33 cellular contexts compared by ENCODE assay signal in the genomic region with DNA sequence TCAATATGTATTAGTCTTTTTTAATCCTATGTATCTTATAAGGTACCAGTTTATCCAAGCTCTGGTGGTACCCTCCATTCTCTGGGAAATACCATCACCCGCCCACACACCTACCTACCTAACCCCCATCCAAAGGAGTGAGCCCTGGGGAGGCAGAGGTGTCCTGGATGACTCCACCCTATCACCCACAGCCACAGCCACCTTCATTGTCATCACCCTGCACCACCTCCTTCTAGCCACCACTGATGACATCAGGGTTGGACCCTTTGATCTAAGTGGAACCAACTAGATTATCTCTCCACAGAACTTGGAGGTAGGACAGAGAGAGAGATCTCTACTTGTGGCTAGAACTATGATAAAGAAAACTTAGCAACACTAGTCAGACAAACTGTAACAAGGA.
A peak's percentile ranks its signal among the peaks of the same experiment; 100 is the strongest.
DNase-seq lines count a peak whose midpoint lies in the region; ATAC-seq, FAIRE-seq and TF ChIP-seq lines count a peak whose summit lies in the region.
"Had no signal": no experiment of that assay in that cellular context is flagged by ENCODE, and none has a peak within 500 bp of the region (broad histone marks: within the 10 kb centered on the region; RNA-seq: fewer than 3 reads in every experiment).

No MANE protein-coding gene starts in this region.

- H3K27ac ChIP-seq in A549 (peak overlapping the region; percentile 89 to 94), RWPE2 (ENCODE audit: poor library complexity, severe bottlenecking) (peak overlapping the region; percentile 59), endodermal cell (ENCODE audit: low read depth, low read length) (no peak overlapping the region)
- H3K27ac ChIP-seq: ascending aorta, gastroesophageal sphincter, prostate gland, thoracic aorta, uterus had no signal

- no peak for TF ChIP-seq POLR2A in A549 (IDR thresholded peaks at IDR 0.05; ENCODE audit: low read length)

- CTCF ChIA-PET in A549 (lab: Yijun Ruan, JAX): interaction anchor here (1.1 to 1.5 kb wide), 3 partner anchors 31 to 83 kb away, joined by 3 to 6 read pairs (median 3); no protein-coding TSS in a partner anchor

- H3K4me1 Mint-ChIP-seq in endodermal cell: peaks cover 34% of the 10 kb centered on the region
- H3K4me1 Mint-ChIP-seq: B cell; CD4-positive, alpha-beta memory T cell; central memory CD8-positive, alpha-beta T cell had no signal

- ATAC-seq in A549: peak; percentile 77 to 88
- no peak for ATAC-seq in RWPE2 (ENCODE audit: low read depth)
- ATAC-seq in GM19397 (IDR thresholded peaks at IDR 0.05; ENCODE audit: unreplicated experiment): no peak
- ATAC-seq in HG02938 (IDR thresholded peaks at IDR 0.05; ENCODE audit: unreplicated experiment): no peak
- ATAC-seq: activated CD4-positive, CD25-positive, alpha-beta regulatory T cell treated with anti-CD3 and anti-CD28 coated beads, Interleukin-2, amount 50 U/mL, for 24 hours; activated naive CD4-positive, alpha-beta T cell treated with anti-CD3 and anti-CD28 coated beads, Interleukin-2, amount 50 U/mL, for 72 hours; gastroesophageal sphincter; mucosa of descending colon; sciatic nerve had no signal

- no peak overlapping the region for H3K9ac ChIP-seq in endodermal cell (ENCODE audit: extremely low read depth, low read length, poor library complexity, severe bottlenecking)

- no peak for FAIRE-seq in A549 (lab: Jason Lieb, UNC)
- FAIRE-seq: endometrium, GM12892 had no signal

- TF ChIP-seq CTCF in A549 (IDR thresholded peaks at IDR 0.05) (no peak), RWPE2 (IDR thresholded peaks at IDR 0.05; ENCODE audit: poor library complexity, severe bottlenecking) (no peak), endodermal cell (conservative IDR thresholded peaks at IDR 0.05) (no peak)

- H3K4me1 ChIP-seq in A549: peaks cover 33% of the 10 kb centered on the region
- H3K4me1 ChIP-seq in RWPE2 (ENCODE audit: insufficient read depth, poor library complexity, severe bottlenecking): peaks cover 8% of the 10 kb centered on the region
- no peaks in the 10 kb centered on the region for H3K4me1 ChIP-seq in endodermal cell (ENCODE audit: control insufficient read depth, insufficient read depth, low read length)
- H3K4me1 ChIP-seq: ascending aorta, prostate gland, uterus had no signal

- no peaks in the 10 kb centered on the region for H3K9me3 Mint-ChIP-seq in endodermal cell
- H3K9me3 Mint-ChIP-seq: activated CD4-positive, alpha-beta memory T cell treated with anti-CD3 and anti-CD28 coated beads for 36 hours; activated naive CD4-positive, alpha-beta T cell treated with anti-CD3 and anti-CD28 coated beads, Interleukin-2, amount 50 U/mL, for 72 hours; CD4-positive, alpha-beta memory T cell; natural killer cell; stimulated activated naive CD8-positive, alpha-beta T cell treated with anti-CD3 and anti-CD28 coated beads, Interleukin-15, Interleukin-2, amounts not matched to agents 100 ng/mL and 50 ng/mL, for 24 hours had no signal

- H3K4me3 ChIP-seq in A549 (peak overlapping the region; percentile 49), RWPE2 (ENCODE audit: severe bottlenecking) (no peak overlapping the region), endodermal cell (ENCODE audit: low read length) (no peak overlapping the region)
- H3K4me3 ChIP-seq: ascending aorta, gastroesophageal sphincter, lung, mucosa of descending colon, prostate gland, thoracic aorta, uterus had no signal

- POLR2A ChIA-PET in A549 (lab: Yijun Ruan, JAX): interaction anchor here (0.8 to 1.5 kb wide), 2 partner anchors 16 to 25 kb away, joined by 4 to 7 read pairs; no protein-coding TSS in a partner anchor

- no peak overlapping the region for H3K4me3 Mint-ChIP-seq in endodermal cell
- H3K4me3 Mint-ChIP-seq: activated CD4-positive, alpha-beta memory T cell treated with anti-CD3 and anti-CD28 coated beads for 36 hours; B cell; CD4-positive, alpha-beta memory T cell; central memory CD8-positive, alpha-beta T cell; natural killer cell; stimulated activated naive CD8-positive, alpha-beta T cell treated with anti-CD3 and anti-CD28 coated beads, Interleukin-15, Interleukin-2, amounts not matched to agents 100 ng/mL and 50 ng/mL, for 24 hours had no signal

- no peak for TF ChIP-seq RAD21 in A549 (conservative IDR thresholded peaks at IDR 0.05 in 1 of 2, IDR thresholded peaks at IDR 0.05 in 1 of 2)

- no peaks in the 10 kb centered on the region for H3K27me3 Mint-ChIP-seq in endodermal cell (ENCODE audit: insufficient read depth)
- H3K27me3 Mint-ChIP-seq: B cell; CD4-positive, alpha-beta memory T cell; central memory CD8-positive, alpha-beta T cell; stimulated activated naive CD8-positive, alpha-beta T cell treated with anti-CD3 and anti-CD28 coated beads, Interleukin-15, Interleukin-2, amounts not matched to agents 100 ng/mL and 50 ng/mL, for 24 hours had no signal

- H3K27me3 ChIP-seq in RWPE2 (ENCODE audit: insufficient read depth, poor library complexity, severe bottlenecking): no peaks in the 10 kb centered on the region
- H3K27me3 ChIP-seq in endodermal cell (ENCODE audit: control insufficient read depth, insufficient read depth, low read length, poor library complexity, severe bottlenecking): no peaks in the 10 kb centered on the region
- H3K27me3 ChIP-seq: ascending aorta, gastroesophageal sphincter, uterus had no signal

- TF ChIP-seq EP300 in A549 (IDR thresholded peaks at IDR 0.05): no peak

- H3K36me3 ChIP-seq in RWPE2 (ENCODE audit: low read depth) (no peaks in the 10 kb centered on the region), endodermal cell (ENCODE audit: control insufficient read depth, insufficient read depth, low read length) (no peaks in the 10 kb centered on the region)
- H3K36me3 ChIP-seq: ascending aorta, gastroesophageal sphincter, prostate gland, thoracic aorta, uterus had no signal

- H3K9me3 ChIP-seq in A549 (no peaks in the 10 kb centered on the region), RWPE2 (ENCODE audit: severe bottlenecking) (no peaks in the 10 kb centered on the region), endodermal cell (ENCODE audit: control insufficient read depth, low read length) (no peaks in the 10 kb centered on the region)
- H3K9me3 ChIP-seq: ascending aorta, gastroesophageal sphincter, mucosa of descending colon, prostate gland, thoracic aorta, uterus had no signal

- DNase-seq in A549 (ENCODE audit: low read depth in 1 of 2, low spot score in 1 of 2) (peak; percentile 51 to 71), HCEC 1CT (peak; percentile 7), RWPE2 (ENCODE audit: low spot score) (no peak), endodermal cell (no peak), NOMO-1 treated with DMSO at 0.1 percent for 48 hours (lab: John Stamatoyannopoulos, UW; ENCODE audit: unreplicated experiment) (no peak), epidermal melanocyte (ENCODE audit: insufficient read length, low spot score) (no peak)
- DNase-seq: activated CD4-positive, alpha-beta memory T cell treated with anti-CD3 and anti-CD28 coated beads for 36 hours; CD4-positive, alpha-beta memory T cell; Karpas-422; mucosa of descending colon; MV-4-11; natural killer cell; NCI-H1436 treated with DMSO at 0.1 percent for 48 hours; NCI-H345; nucleus accumbens; SHP77; stimulated activated CD8-positive, alpha-beta memory T cell treated with anti-CD3 and anti-CD28 coated beads, Interleukin-4, amount 100 ng/mL, for 48 hours; uterus had no signal

- peaks cover 9% of the 10 kb centered on the region for H3K36me3 Mint-ChIP-seq in endodermal cell (ENCODE audit: low read depth)
- H3K36me3 Mint-ChIP-seq: activated CD4-positive, alpha-beta memory T cell treated with anti-CD3 and anti-CD28 coated beads for 36 hours; activated naive CD4-positive, alpha-beta T cell treated with anti-CD3 and anti-CD28 coated beads, Interleukin-2, amount 50 U/mL, for 72 hours; CD4-positive, alpha-beta memory T cell; natural killer cell had no signal

- H3K27ac Mint-ChIP-seq in endodermal cell: peak overlapping the region; percentile 7
- H3K27ac Mint-ChIP-seq: activated CD4-positive, alpha-beta memory T cell treated with anti-CD3 and anti-CD28 coated beads for 36 hours; activated naive CD4-positive, alpha-beta T cell treated with anti-CD3 and anti-CD28 coated beads, Interleukin-2, amount 50 U/mL, for 72 hours; B cell; natural killer cell; stimulated activated naive CD8-positive, alpha-beta T cell treated with anti-CD3 and anti-CD28 coated beads, Interleukin-15, Interleukin-2, amounts not matched to agents 100 ng/mL and 50 ng/mL, for 24 hours had no signal

- WGBS in A549 (ENCODE audit: missing lambda C conversion rate): 80% methylated on average over 1 of the region's 1 CpG
- 88% methylated on average over 1 of the region's 1 CpG; no CpG with 5 or more reads in 1 of the 2 experiments for WGBS in endodermal cell (ENCODE audit: insufficient coverage in 1 of 2, insufficient read length in 1 of 2), 2 experiments

- H3K4me2 ChIP-seq in A549: peak overlapping the region; percentile 97

TF ChIP-seq in A549, 52 proteins besides CTCF, POLR2A, EP300 and RAD21 (continues in another document):
- TF ChIP-seq CBX2 (IDR thresholded peaks at IDR 0.05; ENCODE audit: borderline replicate concordance, low read depth) (no peak), EHF (CRISPR knock-in tag; IDR thresholded peaks at IDR 0.05) (no peak), CBX8 (IDR thresholded peaks at IDR 0.05) (no peak), EHMT2 (IDR thresholded peaks at IDR 0.05; ENCODE audit: low read depth) (no peak), FOSL2 (IDR thresholded peaks at IDR 0.05) (no peak), FOSL2 (CRISPR knock-in tag; IDR thresholded peaks at IDR 0.05) (no peak), KDM1A (IDR thresholded peaks at IDR 0.05; ENCODE audit: low read depth) (no peak), HMGXB4 (CRISPR knock-in tag; IDR thresholded peaks at IDR 0.05; ENCODE audit: borderline replicate concordance) (no peak)
- TF ChIP-seq, protein P1, sequence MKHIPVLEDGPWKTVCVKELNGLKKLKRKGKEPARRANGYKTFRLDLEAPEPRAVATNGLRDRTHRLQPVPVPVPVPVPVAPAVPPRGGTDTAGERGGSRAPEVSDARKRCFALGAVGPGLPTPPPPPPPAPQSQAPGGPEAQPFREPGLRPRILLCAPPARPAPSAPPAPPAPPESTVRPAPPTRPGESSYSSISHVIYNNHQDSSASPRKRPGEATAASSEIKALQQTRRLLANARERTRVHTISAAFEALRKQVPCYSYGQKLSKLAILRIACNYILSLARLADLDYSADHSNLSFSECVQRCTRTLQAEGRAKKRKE (CRISPR knock-in tag; IDR thresholded peaks at IDR 0.05; ENCODE audit: low read depth): no peak

Comparison
In these comparisons a context has a peak if more than half of its experiments do, and no peak if none do; other contexts are left out.
1. ATAC-seq: peak in A549 (2 of 2); none in RWPE2 (single experiment), GM19397 (single experiment) and HG02938 (single experiment).
2. DNase-seq: peak in A549 (2 of 2) and HCEC 1CT (single experiment); none in RWPE2 (single experiment), endodermal cell (single experiment), NOMO-1 treated with DMSO at 0.1 percent for 48 hours (single experiment) and epidermal melanocyte (single experiment).